In genomic region chr17:15944720-15945492, GRCh38 we compare ENCODE assay signal across 8 cellular contexts. TPM values are rescaled to one million over a fixed set of nuclear protein-coding genes. Genes with fewer than 3 reads are reported as not detected.
DNase-seq lines count a peak whose midpoint lies in the region; ATAC-seq and TF ChIP-seq lines count a peak whose summit lies in the region.

ADORA2B (plus strand) TSS chr17:15945130; CDS start chr17:15945249, 119 bp downstream.

- H2AFZ ChIP-seq in trophoblast cell (ENCODE audit: insufficient read depth, low read length, poor library complexity), result peak within 1 kb of the TSS; percentile 71

- H3K36me3 Mint-ChIP-seq in activated naive CD8-positive, alpha-beta T cell treated with anti-CD3 and anti-CD28 coated beads, Interleukin-2, amount 10 ng/mL, durations not matched to agents 7 days and 5 days, result no peaks in the 10 kb centered on the region

- no peak within 1 kb of the TSS for H3K23ac ChIP-seq in trophoblast cell (ENCODE audit: low read length)

- H2BK120ac ChIP-seq in trophoblast cell (ENCODE audit: insufficient read depth, low read length, poor library complexity), result peak within 1 kb of the TSS; percentile 77

- H2AK5ac ChIP-seq in trophoblast cell (ENCODE audit: low read length), result peak within 1 kb of the TSS; percentile 42

- H4K8ac ChIP-seq in trophoblast cell (ENCODE audit: low read depth, low read length), result peak within 1 kb of the TSS; percentile 74

- POLR2A ChIA-PET in activated naive CD8-positive, alpha-beta T cell treated with anti-CD3 and anti-CD28 coated beads, Interleukin-2, amount 10 ng/mL, durations not matched to agents 7 days and 5 days (lab: Charles Lee), result interaction anchor here (0.6 to 3.5 kb wide), 7 partner anchors 14 to 319 kb away, joined by 3 to 37 read pairs (median 3); partner anchors contain the start of genes NCOR1, TTC19 and ZSWIM7

- peaks cover 18% of the 10 kb centered on the region for H3K79me1 ChIP-seq in trophoblast cell (ENCODE audit: low read length)

- TF ChIP-seq CTCF in GM13976 (IDR thresholded peaks at IDR 0.05; ENCODE audit: borderline replicate concordance, control extremely low read depth, extremely low read depth, insufficient read depth, missing control alignments) (peak; percentile 54), RWPE2 (IDR thresholded peaks at IDR 0.05; ENCODE audit: poor library complexity, severe bottlenecking) (peak; percentile 83), cardiac muscle cell (IDR thresholded peaks at IDR 0.05; ENCODE audit: low read depth, low read length) (peak; percentile 55)

- H3K9me3 Mint-ChIP-seq in activated naive CD8-positive, alpha-beta T cell treated with anti-CD3 and anti-CD28 coated beads, Interleukin-2, amount 10 ng/mL, durations not matched to agents 7 days and 5 days, result no peaks in the 10 kb centered on the region

- H3K4me1 ChIP-seq in RWPE2 (ENCODE audit: insufficient read depth, poor library complexity, severe bottlenecking) (peaks cover 21% of the 10 kb centered on the region), cardiac muscle cell (ENCODE audit: low read depth) (peaks cover 3% of the 10 kb centered on the region), trophoblast cell (ENCODE audit: control insufficient read depth in 1 of 2, insufficient read depth in 2 of 2, low read length in 2 of 2) (peaks cover 13 to 26% of the 10 kb centered on the region in 2 experiments)

- DNase-seq in GM13976 (ENCODE audit: low spot score) (peak; percentile 81), RWPE2 (ENCODE audit: low spot score) (no peak), cardiac muscle cell (ENCODE audit: low read depth in 1 of 2, low spot score in 1 of 2) (peak; percentile 84 to 89), trophoblast cell (peak; percentile 71 to 83), occipital lobe (lab: John Stamatoyannopoulos, UW) (no peak)
- DNase-seq in activated naive CD8-positive, alpha-beta T cell treated with anti-CD3 and anti-CD28 coated beads, Interleukin-2, amount 10 ng/mL, durations not matched to agents 7 days and 5 days, result peak; percentile 85

- peaks cover 2% of the 10 kb centered on the region for H3K79me2 ChIP-seq in trophoblast cell (ENCODE audit: control insufficient read depth, insufficient read depth, low read length, poor library complexity)

- H3K9ac ChIP-seq in trophoblast cell (ENCODE audit: low read length), result peak within 1 kb of the TSS; percentile 35

- H4K91ac ChIP-seq in trophoblast cell (ENCODE audit: low read depth, low read length), result peak within 1 kb of the TSS; percentile 37

- peak within 1 kb of the TSS; percentile 67 for H2BK12ac ChIP-seq in trophoblast cell (ENCODE audit: low read length)

- H3K27ac Mint-ChIP-seq in activated naive CD8-positive, alpha-beta T cell treated with anti-CD3 and anti-CD28 coated beads, Interleukin-2, amount 10 ng/mL, durations not matched to agents 7 days and 5 days, result peak within 1 kb of the TSS; percentile 83

- peak within 1 kb of the TSS; percentile 64 for H3K14ac ChIP-seq in trophoblast cell (ENCODE audit: low read length)

- H3K4ac ChIP-seq in trophoblast cell (ENCODE audit: low read depth, low read length), result peak within 1 kb of the TSS; percentile 24

- in situ Hi-C loops in GM13976 (cut with MboI; ENCODE audit: low sequenced_read_pairs, unreplicated experiment), result no loop called here

- peak within 1 kb of the TSS; percentile 48 for H3K18ac ChIP-seq in trophoblast cell (ENCODE audit: low read length)

- H3K27me3 ChIP-seq in RWPE2 (ENCODE audit: insufficient read depth, poor library complexity, severe bottlenecking) (no peaks in the 10 kb centered on the region), cardiac muscle cell (peaks cover 35% of the 10 kb centered on the region), trophoblast cell (ENCODE audit: insufficient read depth, low read length) (peaks cover 8% of the 10 kb centered on the region)

- H3K4me2 ChIP-seq in trophoblast cell (ENCODE audit: low read length), result peak within 1 kb of the TSS; percentile 95

- ATAC-seq in HG03442 (IDR thresholded peaks at IDR 0.05; ENCODE audit: unreplicated experiment) (peak; percentile 56), RWPE2 (ENCODE audit: low read depth) (peak; percentile 43), HG03378 (IDR thresholded peaks at IDR 0.05; ENCODE audit: unreplicated experiment) (no peak)
- peak; percentile 84 for ATAC-seq in activated naive CD8-positive, alpha-beta T cell treated with anti-CD3 and anti-CD28 coated beads, Interleukin-2, amount 10 ng/mL, durations not matched to agents 7 days and 5 days (ENCODE audit: low read depth)

- peaks cover 12% of the 10 kb centered on the region for H3K27me3 Mint-ChIP-seq in activated naive CD8-positive, alpha-beta T cell treated with anti-CD3 and anti-CD28 coated beads, Interleukin-2, amount 10 ng/mL, durations not matched to agents 7 days and 5 days

- H3K36me3 ChIP-seq in RWPE2 (ENCODE audit: low read depth) (peaks cover 4% of the 10 kb centered on the region; the same call in 1 of the 2 replicates), cardiac muscle cell (no peaks in the 10 kb centered on the region), trophoblast cell (ENCODE audit: control insufficient read depth in 1 of 2, insufficient read depth in 2 of 2, low read length in 2 of 2) (no peaks in the 10 kb centered on the region)

- H3K27ac ChIP-seq in RWPE2 (ENCODE audit: poor library complexity, severe bottlenecking) (peak within 1 kb of the TSS; percentile 92), cardiac muscle cell (no peak within 1 kb of the TSS), trophoblast cell (ENCODE audit: low read depth, low read length) (peak within 1 kb of the TSS; percentile 20)

- H2BK5ac ChIP-seq in trophoblast cell (ENCODE audit: low read depth, low read length, poor library complexity), result peak within 1 kb of the TSS; percentile 31

- H3K4me1 Mint-ChIP-seq in activated naive CD8-positive, alpha-beta T cell treated with anti-CD3 and anti-CD28 coated beads, Interleukin-2, amount 10 ng/mL, durations not matched to agents 7 days and 5 days, result peaks cover 11% of the 10 kb centered on the region

- H3K4me3 ChIP-seq in RWPE2 (ENCODE audit: severe bottlenecking), result peak within 1 kb of the TSS; percentile 48
- H3K4me3 ChIP-seq in cardiac muscle cell, result peak within 1 kb of the TSS; percentile 64
- peak within 1 kb of the TSS; percentile 77 for H3K4me3 ChIP-seq in trophoblast cell (ENCODE audit: low read depth, low read length)

- no CpG with 5 or more reads among the region's 90 CpGs for WGBS in trophoblast cell (ENCODE audit: extremely low coverage, insufficient coverage, insufficient read length)

- H4K12ac ChIP-seq in trophoblast cell (ENCODE audit: low read depth, low read length), result peak within 1 kb of the TSS; percentile 24

- H3K9me3 ChIP-seq in RWPE2 (ENCODE audit: severe bottlenecking) (no peaks in the 10 kb centered on the region), cardiac muscle cell (ENCODE audit: low read depth) (no peaks in the 10 kb centered on the region), trophoblast cell (ENCODE audit: insufficient read depth, low read depth, low read length) (no peaks in the 10 kb centered on the region)

- peak within 1 kb of the TSS; percentile 82 for H3K4me3 Mint-ChIP-seq in activated naive CD8-positive, alpha-beta T cell treated with anti-CD3 and anti-CD28 coated beads, Interleukin-2, amount 10 ng/mL, durations not matched to agents 7 days and 5 days

RNA-seq across cellular contexts. Expression of gene ADORA2B, which starts in this region (rescaled TPM):
- 1 to 10 TPM; 4.1 to 4.2 TPM for total RNA-seq in activated naive CD8-positive, alpha-beta T cell treated with anti-CD3 and anti-CD28 coated beads, Interleukin-2, amount 10 ng/mL, durations not matched to agents 7 days and 5 days
- total RNA-seq in cardiac muscle cell (10.5 and 12.2 TPM in 2 replicates), occipital lobe (3.6 TPM)
- 11.6 and 16.2 TPM in 2 replicates for polyA plus RNA-seq in cardiac muscle cell
- 6.4 and 6.6 TPM in 2 replicates for polyA plus RNA-seq in trophoblast cell (2013)

Comparison
In these comparisons a context has a peak if more than half of its experiments do, and no peak if none do; other contexts are left out.
1. DNase-seq: peak in GM13976 (single experiment), activated naive CD8-positive, alpha-beta T cell treated with anti-CD3 and anti-CD28 coated beads, Interleukin-2, amount 10 ng/mL, durations not matched to agents 7 days and 5 days (single experiment), cardiac muscle cell (2 of 2) and trophoblast cell (2 of 2); none in RWPE2 (single experiment) and occipital lobe (single experiment).
2. Peak in every context shown above with its lines, with median percentiles within 50 percentile points of each other: CTCF ChIP-seq and H3K4me3 ChIP-seq.